ENCODE assay signal across 1 cellular context in the genomic region with DNA sequence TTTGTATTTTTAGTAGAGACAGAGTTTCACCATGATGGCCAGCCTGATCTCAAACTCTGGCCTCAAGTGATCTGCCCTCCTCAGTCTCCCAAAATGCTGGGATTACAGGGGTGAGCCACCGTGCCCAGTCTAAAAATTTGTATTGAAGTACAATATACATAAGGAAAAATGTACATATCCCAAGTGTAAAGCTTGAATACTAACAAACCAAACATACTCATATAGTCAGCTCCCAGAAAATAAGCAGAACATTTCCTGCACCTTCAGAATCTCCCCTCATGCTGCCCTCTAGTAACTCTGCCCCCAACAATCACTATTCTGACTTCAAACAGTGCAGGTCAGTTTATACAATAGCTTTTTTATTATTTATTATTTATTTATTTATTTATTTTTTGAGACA.
TF ChIP-seq lines count a peak whose summit lies in the region.

No MANE protein-coding gene starts in this region.

TF ChIP-seq in HepG2, 621 proteins besides CTCF, POLR2A, EP300 and RAD21:
- TF ChIP-seq SRY (CRISPR knock-in tag; IDR thresholded peaks at IDR 0.05), result no peak
- TF ChIP-seq ZBTB44 (CRISPR knock-in tag; IDR thresholded peaks at IDR 0.05), result no peak
- TF ChIP-seq GFI1 (CRISPR knock-in tag; IDR thresholded peaks at IDR 0.05; ENCODE audit: borderline replicate concordance), result no peak
- TF ChIP-seq TFAP4 (IDR thresholded peaks at IDR 0.05; ENCODE audit: borderline replicate concordance, low read depth), result no peak
- TF ChIP-seq ZNF770 (CRISPR knock-in tag; IDR thresholded peaks at IDR 0.05), result no peak
- TF ChIP-seq ZNF703 (CRISPR knock-in tag; IDR thresholded peaks at IDR 0.05; ENCODE audit: borderline replicate concordance), result no peak
- TF ChIP-seq FIP1L1 (IDR thresholded peaks at IDR 0.05; ENCODE audit: borderline replicate concordance, insufficient read depth, low read depth, low read length), result no peak
